ENCODE assay signal across 8 cellular contexts in the genomic region with DNA sequence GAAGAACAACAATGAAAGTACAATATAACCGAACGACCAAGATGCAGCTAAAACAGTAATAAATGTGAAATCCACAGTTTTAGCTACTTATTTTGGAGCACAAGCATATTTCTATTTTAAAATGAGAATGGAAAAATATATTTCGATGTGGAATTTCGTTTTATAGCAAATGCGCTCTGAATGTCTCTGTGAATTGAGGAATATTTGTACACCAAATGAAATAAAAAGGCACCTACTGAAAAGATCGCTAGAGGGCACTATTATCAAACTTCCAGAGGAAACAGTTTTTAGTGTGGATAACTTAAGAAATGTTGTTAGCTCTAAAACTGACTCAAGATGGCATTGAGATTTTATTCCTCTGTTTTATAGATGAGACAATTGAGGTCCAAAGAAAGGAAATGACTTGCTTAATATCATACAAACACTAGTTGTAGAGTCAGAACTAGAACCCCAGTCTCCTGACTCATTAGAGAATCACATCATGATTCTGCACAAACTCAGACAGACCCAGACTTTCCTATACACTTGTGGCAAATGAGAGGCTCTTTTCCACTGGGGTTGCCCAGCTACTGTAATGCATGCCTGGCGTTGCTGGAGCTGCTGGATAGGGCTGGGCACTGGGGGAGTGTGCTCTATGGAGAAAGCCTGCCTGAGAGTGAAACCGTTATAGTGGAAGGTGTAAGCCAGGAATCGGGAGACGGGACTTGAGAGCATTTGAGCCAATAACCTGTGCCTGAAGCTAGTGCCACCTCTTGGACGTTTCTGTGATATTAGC. TPM values are rescaled to one million over a fixed set of nuclear protein-coding genes. Genes with fewer than 3 reads are reported as not detected.
A peak's percentile ranks its signal among the peaks of the same experiment; 100 is the strongest.
DNase-seq lines count a peak whose midpoint lies in the region; ATAC-seq and TF ChIP-seq lines count a peak whose summit lies in the region.

No MANE protein-coding gene starts in this region.

- no peaks in the 10 kb centered on the region for H3K9me3 ChIP-seq in MM.1S (replicated peaks; ENCODE audit: insufficient read depth, low read length)

- no peaks in the 10 kb centered on the region for H3K4me1 ChIP-seq in MM.1S (ENCODE audit: low read length)

- H3K4me1 Mint-ChIP-seq in central memory CD8-positive, alpha-beta T cell = no peaks in the 10 kb centered on the region

- H3K79me2 ChIP-seq in MM.1S (ENCODE audit: low read length) = no peaks in the 10 kb centered on the region

- no peaks in the 10 kb centered on the region for H3F3A ChIP-seq in MM.1S (ENCODE audit: insufficient read depth, low read length)

- no peaks in the 10 kb centered on the region for H3K9me2 ChIP-seq in MM.1S (replicated peaks; ENCODE audit: insufficient read depth, low read length)

- no peaks in the 10 kb centered on the region for H3K9me3 Mint-ChIP-seq in central memory CD8-positive, alpha-beta T cell

- no peak overlapping the region for H3K4me3 ChIP-seq in MM.1S (ENCODE audit: low read length)

- ATAC-seq in activated CD4-positive, CD25-positive, alpha-beta regulatory T cell treated with anti-CD3 and anti-CD28 coated beads, Interleukin-2, amount 50 U/mL, for 24 hours = peak; percentile 97 to 98
- peak; percentile 43 for ATAC-seq in central memory CD8-positive, alpha-beta T cell (replicated peaks; ENCODE audit: extremely low read depth, poor library complexity, severe bottlenecking)
- ATAC-seq in left colon (peak; percentile 56), GM18909 (IDR thresholded peaks at IDR 0.05; ENCODE audit: poor library complexity, unreplicated experiment) (no peak)

- peak; percentile 75 for TF ChIP-seq CTCF in MM.1S (IDR thresholded peaks at IDR 0.05; ENCODE audit: low read length)

- H3K4me2 ChIP-seq in MM.1S (ENCODE audit: low read depth, low read length) = no peak overlapping the region

- H3K27ac ChIP-seq in MM.1S (ENCODE audit: low read length) = no peak overlapping the region

- H3K36me3 ChIP-seq in MM.1S (replicated peaks; ENCODE audit: insufficient read depth, low read length) = no peaks in the 10 kb centered on the region

- H3K27me3 Mint-ChIP-seq in central memory CD8-positive, alpha-beta T cell = peaks cover 11% of the 10 kb centered on the region

- no peak overlapping the region for H3K4me3 Mint-ChIP-seq in central memory CD8-positive, alpha-beta T cell

- H2AFZ ChIP-seq in MM.1S (ENCODE audit: low read length) = no peak overlapping the region

- no peaks in the 10 kb centered on the region for H4K20me1 ChIP-seq in MM.1S (ENCODE audit: insufficient read depth, low read length)

- no peak for DNase-seq in activated CD4-positive, CD25-positive, alpha-beta regulatory T cell treated with anti-CD3 and anti-CD28 coated beads, Interleukin-2, amount 50 U/mL, for 72 hours
- DNase-seq in MM.1S (peak; percentile 43), SHP77 (lab: John Stamatoyannopoulos, UW) (peak; percentile 67 to 73), left colon (no peak)
- DNase-seq in central memory CD8-positive, alpha-beta T cell (ENCODE audit: low spot score in 2 of 2) = no peak
- DNase-seq in stimulated activated CD4-positive, alpha-beta T cell treated with anti-CD3 and anti-CD28 coated beads, Interleukin-4, amount 100 ng/mL, for 48 hours (ENCODE audit: low read depth in 2 of 2) = peak; percentile 13 to 31

- peaks cover 2% of the 10 kb centered on the region for H3K36me3 Mint-ChIP-seq in central memory CD8-positive, alpha-beta T cell (ENCODE audit: insufficient read depth)

- no peaks in the 10 kb centered on the region for H3K27me3 ChIP-seq in MM.1S (replicated peaks; ENCODE audit: insufficient read depth, low read length)

- H3K9ac ChIP-seq in MM.1S (ENCODE audit: low read length) = no peak overlapping the region

- intact Hi-C loops in left colon (cut with DNase I, micrococcal nuclease) = loop anchor here (5.0 to 10.0 kb wide), 2 partner anchors 162 to 234 kb away; no protein-coding TSS in a partner anchor

- H3K27ac Mint-ChIP-seq in central memory CD8-positive, alpha-beta T cell (ENCODE audit: low read depth) = no peak overlapping the region

RNA-seq across cellular contexts. Expression of a gene that starts 51.9 kb away (rescaled TPM):
- total RNA-seq in left colon = 10 to 100 TPM; 37.1 to 47.5 TPM

Comparison
In these comparisons a context has a peak if more than half of its experiments do, and no peak if none do; other contexts are left out.
1. DNase-seq: peak in MM.1S (single experiment), SHP77 (2 of 2) and stimulated activated CD4-positive, alpha-beta T cell treated with anti-CD3 and anti-CD28 coated beads, Interleukin-4, amount 100 ng/mL, for 48 hours (2 of 2); none in activated CD4-positive, CD25-positive, alpha-beta regulatory T cell treated with anti-CD3 and anti-CD28 coated beads, Interleukin-2, amount 50 U/mL, for 72 hours (single experiment), central memory CD8-positive, alpha-beta T cell (0 of 2) and left colon (0 of 2).